Comparison of ENCODE assay signal across 17 cellular contexts in genomic region chr20:48782073-48782472, GRCh38.
"Had no signal": no experiment of that assay in that cellular context is flagged by ENCODE, and none has a peak within 500 bp of the region (broad histone marks: within the 10 kb centered on the region; RNA-seq: fewer than 3 reads in every experiment).

No MANE protein-coding gene starts in this region.

- ATAC-seq: activated T-cell treated with anti-CD3 and anti-CD28 coated beads, Interleukin-2, amount 50 U/mL, for 72 hours; stimulated activated effector memory CD8-positive, alpha-beta T cell treated with anti-CD3 and anti-CD28 coated beads, Interleukin-12 subunit alpha, Interleukin-12 subunit beta, amount 100 ng/mL, for 72 hours had no signal

- H3K4me3 ChIP-seq: ascending aorta, left ventricle myocardium inferior, thyroid gland had no signal

- H3K4me1 ChIP-seq: thyroid gland had no signal

- H3K4me1 Mint-ChIP-seq: immature natural killer cell had no signal

- H3K36me3 ChIP-seq: ascending aorta, thyroid gland had no signal

- H3K27ac Mint-ChIP-seq: immature natural killer cell; nephron progenitor cell; stimulated activated effector memory CD8-positive, alpha-beta T cell treated with anti-CD3 and anti-CD28 coated beads, Interleukin-12 subunit alpha, Interleukin-12 subunit beta, amount 100 ng/mL, for 72 hours; T-helper 1 cell treated with Interleukin-12 subunit alpha and Interleukin-12 subunit beta and Interleukin-4 antibody, amounts not matched to agents 30 μg/mL and 1 μg/mL, for 36 hours had no signal

- H3K9me3 ChIP-seq: ascending aorta, thyroid gland had no signal

- H3K27ac ChIP-seq: ascending aorta, left ventricle myocardium inferior, thyroid gland had no signal

- H3K9me3 Mint-ChIP-seq: immature natural killer cell had no signal

- H3K27me3 ChIP-seq: ascending aorta, thyroid gland had no signal

- H3K4me3 Mint-ChIP-seq: nephron progenitor cell; stimulated activated effector memory CD8-positive, alpha-beta T cell treated with anti-CD3 and anti-CD28 coated beads, Interleukin-12 subunit alpha, Interleukin-12 subunit beta, amount 100 ng/mL, for 72 hours; T-helper 1 cell treated with Interleukin-12 subunit alpha and Interleukin-12 subunit beta and Interleukin-4 antibody, amounts not matched to agents 30 μg/mL and 1 μg/mL, for 36 hours had no signal

- DNase-seq: activated CD4-positive, alpha-beta T cell treated with anti-CD3 and anti-CD28 coated beads, Interleukin-2, amount 50 U/mL, for 1 hour; activated effector memory CD4-positive, alpha-beta T cell treated with anti-CD3 and anti-CD28 coated beads, Interleukin-2, amount 50 U/mL, for 16 hours; activated naive CD4-positive, alpha-beta T cell treated with anti-CD3 and anti-CD28 coated beads, Interleukin-2, amount 50 U/mL, for 16 hours; activated T-cell treated with anti-CD3 and anti-CD28 coated beads, Interleukin-2, amount 50 U/mL, for 72 hours; cortex of kidney; effector CD4-positive, alpha-beta T cell; immature natural killer cell; kidney glomerular epithelial cell; left ventricle myocardium inferior; mammary epithelial cell; nephron progenitor cell; occipital lobe; stimulated activated CD4-positive, alpha-beta T cell treated with anti-CD3 and anti-CD28 coated beads, Interleukin-2, amount 100 ng/mL, for 48 hours; thyroid gland had no signal
